Comparison of ENCODE assay signal across 23 cellular contexts in the genomic region with DNA sequence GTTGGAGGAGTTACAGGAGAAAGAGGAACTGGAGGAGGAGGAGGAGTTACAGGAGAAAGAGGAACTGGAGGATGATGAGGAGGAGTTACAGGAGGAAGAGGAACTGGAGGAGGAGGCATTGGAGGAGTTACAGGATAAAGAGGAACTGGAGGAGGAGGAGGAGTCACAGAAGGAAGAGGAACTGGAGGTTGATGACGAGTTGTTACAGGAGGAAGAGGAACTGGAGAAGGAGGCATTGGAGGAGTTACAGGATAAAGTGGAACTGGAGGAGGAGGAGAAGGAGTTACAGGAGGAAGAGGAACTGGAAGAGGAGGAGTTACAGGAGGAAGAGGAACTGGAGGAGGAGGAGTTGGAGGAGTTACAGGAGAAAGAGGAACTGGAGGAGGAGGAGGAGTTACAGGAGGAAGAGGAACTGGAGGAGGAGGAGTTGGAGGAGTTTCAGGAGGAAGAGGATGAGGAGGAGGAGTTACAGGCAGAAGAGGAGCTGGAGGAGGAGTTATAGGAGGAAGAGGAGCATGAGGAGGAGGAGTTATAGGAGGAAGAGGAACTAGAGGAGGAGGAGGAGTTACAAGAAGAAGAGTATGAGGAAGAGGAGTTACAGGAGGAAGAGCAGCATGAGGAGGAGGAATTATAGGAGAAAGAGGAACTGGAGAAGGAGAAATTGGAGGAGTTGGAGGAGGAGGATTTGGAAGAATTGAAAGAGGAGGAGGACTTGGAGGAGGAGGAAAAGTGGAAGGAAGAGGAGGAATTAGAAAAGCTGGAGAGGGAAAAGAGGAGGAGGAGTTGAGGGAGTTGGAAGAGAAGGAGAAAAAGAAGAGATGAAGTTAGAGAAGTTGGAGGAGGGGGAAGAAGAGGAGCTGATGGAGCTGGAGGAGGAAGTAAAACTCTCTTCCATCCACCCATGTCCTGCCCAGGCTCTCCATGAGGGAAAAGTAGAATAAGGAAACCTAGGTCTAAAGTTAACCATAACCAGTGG. TPM values are rescaled to one million over a fixed set of nuclear protein-coding genes. Genes with fewer than 3 reads are reported as not detected.
DNase-seq lines count a peak whose midpoint lies in the region; ATAC-seq, FAIRE-seq and TF ChIP-seq lines count a peak whose summit lies in the region.
"Had no signal": no experiment of that assay in that cellular context is flagged by ENCODE, and none has a peak within 500 bp of the region (broad histone marks: within the 10 kb centered on the region; RNA-seq: fewer than 3 reads in every experiment).

No MANE protein-coding gene starts in this region.

- FAIRE-seq in K562 (lab: Jason Lieb, UNC) = no peak

- no peaks in the 10 kb centered on the region for H3K9me2 ChIP-seq in OCI-LY1 (ENCODE audit: low read depth, low read length)

- no peak for ATAC-seq in K562
- no peak for ATAC-seq in HG03378 (IDR thresholded peaks at IDR 0.05; ENCODE audit: unreplicated experiment)
- ATAC-seq: activated naive CD8-positive, alpha-beta T cell treated with anti-CD3 and anti-CD28 coated beads, Interleukin-2, amount 50 U/mL, for 24 hours; body of pancreas; CD8-positive, alpha-beta T cell; sciatic nerve had no signal

- DNase-seq in HT1080 (ENCODE audit: low read depth) (peak; percentile 60), K562 (ENCODE audit: extremely low read depth in 1 of 4, low spot score in 3 of 4) (peak in 2 of 4 experiments; percentile 20 to 53), NCI-H226 (no peak), hippocampal formation (lab: John Stamatoyannopoulos, UW) (no peak), prostate gland (ENCODE audit: low spot score) (no peak)
- DNase-seq: activated B cell treated with CpG ODN at 0.5 μM for 24 hours; activated CD4-positive, alpha-beta memory T cell treated with anti-CD3 and anti-CD28 coated beads for 36 hours; activated effector memory CD4-positive, alpha-beta T cell treated with anti-CD3 and anti-CD28 coated beads, Interleukin-2, amount 50 U/mL, for 16 hours; activated naive CD8-positive, alpha-beta T cell treated with anti-CD3 and anti-CD28 coated beads, Interleukin-2, amount 50 U/mL, for 24 hours; body of pancreas; CD8-positive, alpha-beta T cell; DMS53; effector CD8-positive, alpha-beta T cell; foreskin melanocyte; kidney glomerular epithelial cell; NCI-H1048; NCI-H2081 treated with DMSO at 0.1 percent for 48 hours; NK-92 treated with Interleukin-12 subunit alpha and Interleukin-12 subunit beta, amount 100 ng/mL, for 24 hours; Right ventricle myocardium superior had no signal

- no peak for TF ChIP-seq RAD21 in K562 (CRISPR knock-in tag; conservative IDR thresholded peaks at IDR 0.05 in 1 of 2, IDR thresholded peaks at IDR 0.05 in 1 of 2)

- H3K9ac ChIP-seq in BLaER1 (no peak overlapping the region), OCI-LY1 (ENCODE audit: low read length) (no peak overlapping the region), K562 (ENCODE audit: insufficient read depth in 1 of 2, low read depth in 2 of 2, low read length in 2 of 2) (no peak overlapping the region)

- no peak overlapping the region; the same call in 1 of the 2 replicates for H3K4me2 ChIP-seq in BLaER1
- H3K4me2 ChIP-seq in OCI-LY1 (ENCODE audit: low read length) = no peak overlapping the region
- peak overlapping the region; percentile 9; the same call in 1 of the 2 replicates for H3K4me2 ChIP-seq in K562 (ENCODE audit: insufficient read depth, low read length)

- 0% methylated on average over 1 of the region's 1 CpG for WGBS in K562 (ENCODE audit: insufficient coverage, low coverage, missing lambda C conversion rate)
- 81% methylated on average over 1 of the region's 1 CpG for WGBS in prostate gland

- peaks cover 41% of the 10 kb centered on the region for H3K79me2 ChIP-seq in OCI-LY1 (ENCODE audit: insufficient read depth, low read length)
- H3K79me2 ChIP-seq in K562 (ENCODE audit: control insufficient read depth, insufficient read depth, low read length) = peaks cover 48% of the 10 kb centered on the region

- peaks cover 35% of the 10 kb centered on the region for H4K20me1 ChIP-seq in BLaER1
- no peaks in the 10 kb centered on the region for H4K20me1 ChIP-seq in OCI-LY1 (ENCODE audit: insufficient read depth, low read length)
- no peaks in the 10 kb centered on the region for H4K20me1 ChIP-seq in K562 (replicated peaks; ENCODE audit: control insufficient read depth, insufficient read depth, low read length)

- no peaks in the 10 kb centered on the region for H3K9me1 ChIP-seq in K562 (ENCODE audit: control insufficient read depth, insufficient read depth, low read length)

- peaks cover 42% of the 10 kb centered on the region for H3K36me3 ChIP-seq in BLaER1
- peaks cover 20% of the 10 kb centered on the region for H3K36me3 ChIP-seq in OCI-LY1 (ENCODE audit: insufficient read depth, low read length)
- H3K36me3 ChIP-seq in K562 (ENCODE audit: control insufficient read depth, insufficient read depth, low read length) = peaks cover 10% of the 10 kb centered on the region; the same call in 1 of the 3 replicates
- no peaks in the 10 kb centered on the region for H3K36me3 ChIP-seq in prostate gland

- intact Hi-C loops in K562 (cut with micrococcal nuclease) = no loop called here
- intact Hi-C loops in prostate gland (cut with DNase I) = no loop called here

- H3F3A ChIP-seq in OCI-LY1 (ENCODE audit: insufficient read depth, low read length) = peaks cover 7% of the 10 kb centered on the region

- TF ChIP-seq CTCF in OCI-LY1 (IDR thresholded peaks at IDR 0.05; ENCODE audit: low read length) (no peak), K562 (IDR thresholded peaks at IDR 0.05 in 2 of 3, conservative IDR thresholded peaks at IDR 0.05 in 1 of 3; ENCODE audit: insufficient read depth in 2 of 3, low read depth in 1 of 3, low read length in 3 of 3) (no peak), prostate gland (IDR thresholded peaks at IDR 0.05) (no peak)

- H3K27ac ChIP-seq in BLaER1 (peak overlapping the region; percentile 56), OCI-LY1 (ENCODE audit: low read depth, low read length, poor library complexity, severe bottlenecking) (peak overlapping the region; percentile 65), K562 (ENCODE audit: extremely low read depth, low read depth, low read length) (no peak overlapping the region; the same call in 2 of the 3 replicates), prostate gland (no peak overlapping the region)
- H3K27ac ChIP-seq: body of pancreas had no signal

- H3K4me3 ChIP-seq in BLaER1 (peak overlapping the region; percentile 48), OCI-LY1 (ENCODE audit: low read depth, low read length, poor library complexity, severe bottlenecking) (no peak overlapping the region), K562 (no peak overlapping the region), prostate gland (no peak overlapping the region)
- H3K4me3 ChIP-seq: body of pancreas had no signal

- no peaks in the 10 kb centered on the region for H3K27me3 ChIP-seq in BLaER1
- H3K27me3 ChIP-seq in OCI-LY1 (ENCODE audit: insufficient read depth, low read length) = no peaks in the 10 kb centered on the region
- H3K27me3 ChIP-seq in K562 (ENCODE audit: control insufficient read depth in 2 of 2, insufficient read depth in 2 of 2, low read length in 2 of 2) = no peaks in the 10 kb centered on the region
- H3K27me3 ChIP-seq in prostate gland (replicated peaks; ENCODE audit: insufficient read depth) = no peaks in the 10 kb centered on the region
- H3K27me3 ChIP-seq: body of pancreas had no signal

- POLR2A ChIA-PET in K562 (lab: Yijun Ruan, JAX) = no interaction called here

- CTCF ChIA-PET in K562 (lab: Yijun Ruan, JAX; ENCODE audit: low intra/inter-chr PET ratio) = no interaction called here

- no TSS peak for BruUV-seq in K562 (replicated peaks; lab: Mats Ljungman, UMichigan)

- no peak for TF ChIP-seq EP300 in K562 (IDR thresholded peaks at IDR 0.05; ENCODE audit: low read length)

- H3K4me1 ChIP-seq in BLaER1 = peaks cover 14% of the 10 kb centered on the region
- peaks cover 8% of the 10 kb centered on the region for H3K4me1 ChIP-seq in OCI-LY1 (ENCODE audit: insufficient read depth, low read length, severe bottlenecking)
- H3K4me1 ChIP-seq in K562 (replicated peaks in 1 of 2; ENCODE audit: control insufficient read depth in 2 of 2, insufficient read depth in 2 of 2, low read length in 2 of 2) = peaks cover 2 to 6% of the 10 kb centered on the region in 2 experiments; a peak in 2 of 5 replicates
- H3K4me1 ChIP-seq in prostate gland (replicated peaks) = no peaks in the 10 kb centered on the region

- TF ChIP-seq POLR2A in K562 (conservative IDR thresholded peaks at IDR 0.05) (no peak), prostate gland (IDR thresholded peaks at IDR 0.05) (no peak)

- in situ Hi-C loops in K562 (cut with MboI) = no loop called here

- H2AFZ ChIP-seq in OCI-LY1 (ENCODE audit: low read length) (no peak overlapping the region), K562 (ENCODE audit: low read depth, low read length) (no peak overlapping the region)

- H3K9me3 ChIP-seq in BLaER1 = peaks cover 51% of the 10 kb centered on the region
- H3K9me3 ChIP-seq in OCI-LY1 (ENCODE audit: low read length) = 0 out of 2 replicates have a peak, but pooled peaks cover 2% of the 10 kb centered on the region
- no peaks in the 10 kb centered on the region for H3K9me3 ChIP-seq in K562 (replicated peaks; ENCODE audit: control insufficient read depth, insufficient read depth, low read depth, low read length)
- H3K9me3 ChIP-seq in prostate gland = no peaks in the 10 kb centered on the region
- H3K9me3 ChIP-seq: body of pancreas had no signal

RNA-seq across cellular contexts. Expression of a gene that starts 37.2 kb away (rescaled TPM):
- total RNA-seq in HT1080 (2014; rRNA removed; shearing (Covaris generic)) = 12.9 and 22.5 TPM in 2 replicates
- polyA plus RNA-seq in HT1080 (2015; cell fraction: cytosol; rRNA removed) = 9.2 and 11.5 TPM in 2 replicates
- 51.1 and 54.5 TPM in 2 replicates for polyA plus RNA-seq in HT1080 (2015; cell fraction: nucleus; rRNA removed)
- total RNA-seq in K562 (2011; cell fraction: chromatin; rRNA removed; ENCODE audit: low replicate concordance) = 121 and 224 TPM in 2 replicates
- 53.2 and 69.0 TPM in 2 replicates for total RNA-seq in K562 (2011; cell fraction: nucleolus; rRNA removed)
- total RNA-seq in K562 (2011; cell fraction: nucleoplasm; rRNA removed) = 96.6 and 111 TPM in 2 replicates
- total RNA-seq in K562 (2014; rRNA removed) = 22.2 and 27.5 TPM in 2 replicates
- 25.7 and 28.2 TPM in 2 replicates for total RNA-seq in K562 (2014; rRNA removed; fragmentation: Illumina TruSeq; extraction: Trizol)
- total RNA-seq in K562 (2015; rRNA removed; fragmentation: Illumina TruSeq; extraction: Trizol) = 28.3 and 30.9 TPM in 2 replicates
- total RNA-seq in K562 (2021) = 38.3 and 40.3 TPM in 2 replicates
- polyA plus RNA-seq in K562 (2011; rRNA removed) = 8.5 and 10.3 TPM in 2 replicates
- polyA plus RNA-seq in K562 (2011; cell fraction: cytosol; rRNA removed) = 4.5 and 7.0 TPM in 2 replicates
- 39.0 and 41.2 TPM in 2 replicates for polyA plus RNA-seq in K562 (2011; cell fraction: nucleus; rRNA removed)
- polyA plus RNA-seq in K562 (2012) = 17.5 and 22.9 TPM in 2 replicates
- polyA plus RNA-seq in K562 (2014; fragmentation: Illumina TruSeq; extraction: Trizol) = 17.3 and 18.0 TPM in 2 replicates
- polyA plus RNA-seq in K562 (2014; fragmentation: Nextera tagmentation; extraction: Ambion mirVana) = 1 to 10 TPM; 1.7 to 7.2 TPM
- 20.2 and 20.7 TPM in 2 replicates for polyA plus RNA-seq in K562 (2014; rRNA removed)
- polyA minus RNA-seq in K562 (2011; rRNA and poly(A)+ RNA removed) = 56.1 and 59.2 TPM in 2 replicates
- 18.2 and 24.7 TPM in 2 replicates for polyA minus RNA-seq in K562 (2011; cell fraction: cytosol; rRNA and poly(A)+ RNA removed)
- 84.4 and 122 TPM in 2 replicates for polyA minus RNA-seq in K562 (2011; cell fraction: nucleus; rRNA and poly(A)+ RNA removed)
- total RNA-seq in prostate gland = 10 to 100 TPM; 44.4 to 90.2 TPM

Comparison
In these comparisons a context has a peak if more than half of its experiments do, and no peak if none do; other contexts are left out.
1. H3K27ac ChIP-seq: peak in BLaER1 (single experiment) and OCI-LY1 (single experiment); none in K562 (single experiment) and prostate gland (0 of 2).